Comparison of ENCODE assay signal across 1 cellular context in genomic region chr4:2083826-2084160, GRCh38.
TF ChIP-seq lines count a peak whose summit lies in the region.

No MANE protein-coding gene starts in this region.

TF ChIP-seq in GM23338, 12 proteins besides CTCF, POLR2A, EP300 and RAD21 (continued from another document):
- TF ChIP-seq, protein P1, sequence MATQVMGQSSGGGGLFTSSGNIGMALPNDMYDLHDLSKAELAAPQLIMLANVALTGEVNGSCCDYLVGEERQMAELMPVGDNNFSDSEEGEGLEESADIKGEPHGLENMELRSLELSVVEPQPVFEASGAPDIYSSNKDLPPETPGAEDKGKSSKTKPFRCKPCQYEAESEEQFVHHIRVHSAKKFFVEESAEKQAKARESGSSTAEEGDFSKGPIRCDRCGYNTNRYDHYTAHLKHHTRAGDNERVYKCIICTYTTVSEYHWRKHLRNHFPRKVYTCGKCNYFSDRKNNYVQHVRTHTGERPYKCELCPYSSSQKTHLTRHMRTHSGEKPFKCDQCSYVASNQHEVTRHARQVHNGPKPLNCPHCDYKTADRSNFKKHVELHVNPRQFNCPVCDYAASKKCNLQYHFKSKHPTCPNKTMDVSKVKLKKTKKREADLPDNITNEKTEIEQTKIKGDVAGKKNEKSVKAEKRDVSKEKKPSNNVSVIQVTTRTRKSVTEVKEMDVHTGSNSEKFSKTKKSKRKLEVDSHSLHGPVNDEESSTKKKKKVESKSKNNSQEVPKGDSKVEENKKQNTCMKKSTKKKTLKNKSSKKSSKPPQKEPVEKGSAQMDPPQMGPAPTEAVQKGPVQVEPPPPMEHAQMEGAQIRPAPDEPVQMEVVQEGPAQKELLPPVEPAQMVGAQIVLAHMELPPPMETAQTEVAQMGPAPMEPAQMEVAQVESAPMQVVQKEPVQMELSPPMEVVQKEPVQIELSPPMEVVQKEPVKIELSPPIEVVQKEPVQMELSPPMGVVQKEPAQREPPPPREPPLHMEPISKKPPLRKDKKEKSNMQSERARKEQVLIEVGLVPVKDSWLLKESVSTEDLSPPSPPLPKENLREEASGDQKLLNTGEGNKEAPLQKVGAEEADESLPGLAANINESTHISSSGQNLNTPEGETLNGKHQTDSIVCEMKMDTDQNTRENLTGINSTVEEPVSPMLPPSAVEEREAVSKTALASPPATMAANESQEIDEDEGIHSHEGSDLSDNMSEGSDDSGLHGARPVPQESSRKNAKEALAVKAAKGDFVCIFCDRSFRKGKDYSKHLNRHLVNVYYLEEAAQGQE (IDR thresholded peaks at IDR 0.05; ENCODE audit: unreplicated experiment): no peak
- TF ChIP-seq POLR2AphosphoS5 (IDR thresholded peaks at IDR 0.05; ENCODE audit: low read depth): no peak
- TF ChIP-seq ZNF331 (CRISPR knock-in tag; IDR thresholded peaks at IDR 0.05; ENCODE audit: low read depth): no peak
- TF ChIP-seq, protein P2, sequence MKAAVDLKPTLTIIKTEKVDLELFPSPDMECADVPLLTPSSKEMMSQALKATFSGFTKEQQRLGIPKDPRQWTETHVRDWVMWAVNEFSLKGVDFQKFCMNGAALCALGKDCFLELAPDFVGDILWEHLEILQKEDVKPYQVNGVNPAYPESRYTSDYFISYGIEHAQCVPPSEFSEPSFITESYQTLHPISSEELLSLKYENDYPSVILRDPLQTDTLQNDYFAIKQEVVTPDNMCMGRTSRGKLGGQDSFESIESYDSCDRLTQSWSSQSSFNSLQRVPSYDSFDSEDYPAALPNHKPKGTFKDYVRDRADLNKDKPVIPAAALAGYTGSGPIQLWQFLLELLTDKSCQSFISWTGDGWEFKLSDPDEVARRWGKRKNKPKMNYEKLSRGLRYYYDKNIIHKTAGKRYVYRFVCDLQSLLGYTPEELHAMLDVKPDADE (IDR thresholded peaks at IDR 0.05): no peak
